In genomic region chr2:216663846-216664245, GRCh38 we compare ENCODE assay signal across 2 cellular contexts.
TF ChIP-seq lines count a peak whose summit lies in the region.

No MANE protein-coding gene starts in this region.

TF ChIP-seq in HCT116, 20 proteins besides CTCF, POLR2A, EP300 and RAD21:
- TF ChIP-seq JUND (IDR thresholded peaks at IDR 0.05) (no peak), YY1 (IDR thresholded peaks at IDR 0.05; ENCODE audit: extremely low read depth, insufficient replicate concordance, low read depth, low read length) (no peak), SP1 (IDR thresholded peaks at IDR 0.05; ENCODE audit: low read depth) (no peak), ZNF274 (IDR thresholded peaks at IDR 0.05; ENCODE audit: low read depth, low read length) (no peak), EGR1 (IDR thresholded peaks at IDR 0.05; ENCODE audit: low read depth) (no peak), EZH2 (IDR thresholded peaks at IDR 0.05) (no peak), FOSL1 (IDR thresholded peaks at IDR 0.05; ENCODE audit: low read depth) (no peak), MAX (IDR thresholded peaks at IDR 0.05) (no peak), EZH2phosphoT487 (IDR thresholded peaks at IDR 0.05; ENCODE audit: borderline replicate concordance) (no peak), ZBTB33 (IDR thresholded peaks at IDR 0.05; ENCODE audit: extremely low read depth, insufficient replicate concordance, low read length) (no peak), REST (IDR thresholded peaks at IDR 0.05; ENCODE audit: low read depth) (no peak), POLR2AphosphoS5 (IDR thresholded peaks at IDR 0.05; ENCODE audit: low read depth, low read length) (no peak)

TF ChIP-seq in H1, 55 proteins besides CTCF, POLR2A, EP300 and RAD21:
- no peak for TF ChIP-seq RBBP5 (IDR thresholded peaks at IDR 0.05; ENCODE audit: borderline replicate concordance, low read depth, low read length)
- no peak for TF ChIP-seq SP1 (IDR thresholded peaks at IDR 0.05; ENCODE audit: low read depth, low read length)
- TF ChIP-seq SAP30 (IDR thresholded peaks at IDR 0.05; ENCODE audit: insufficient read depth, insufficient replicate concordance, low read length), result no peak
- TF ChIP-seq TBP (IDR thresholded peaks at IDR 0.05; ENCODE audit: low read depth, low read length), result no peak
